Comparison of ENCODE assay signal across 10 cellular contexts in the genomic region with DNA sequence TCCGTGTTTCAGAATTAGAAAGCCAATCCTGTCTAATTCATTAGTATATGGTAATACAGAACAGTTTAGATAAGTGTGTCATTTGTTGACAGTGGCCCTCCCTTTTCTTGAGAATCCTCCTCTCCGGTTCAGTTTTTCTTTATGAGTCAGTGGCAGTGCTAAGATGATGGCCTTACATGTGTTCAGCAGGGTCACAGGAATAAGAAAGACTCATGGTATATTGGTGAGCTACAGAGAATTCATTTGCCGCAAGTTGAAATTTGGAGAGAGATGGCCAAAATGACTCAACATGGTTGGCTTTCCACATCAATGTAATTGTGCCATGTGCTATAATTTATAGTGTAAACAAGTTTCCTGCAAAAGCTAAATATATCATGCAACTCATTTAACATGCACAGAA.
"Had no signal": no experiment of that assay in that cellular context is flagged by ENCODE, and none has a peak within 500 bp of the region (broad histone marks: within the 10 kb centered on the region; RNA-seq: fewer than 3 reads in every experiment).

No MANE protein-coding gene starts in this region.

- H3K27ac ChIP-seq: ascending aorta, esophagus squamous epithelium, hepatocyte, uterus had no signal

- H3K36me3 ChIP-seq: ascending aorta, esophagus squamous epithelium, uterus had no signal

- H2AFZ ChIP-seq: hepatocyte had no signal

- H3K9me3 ChIP-seq: ascending aorta, esophagus squamous epithelium, uterus had no signal

- H3K4me3 ChIP-seq: ascending aorta, esophagus squamous epithelium, hepatocyte, uterus had no signal

- H3K27me3 ChIP-seq: ascending aorta, esophagus squamous epithelium, hepatocyte, uterus had no signal

- DNase-seq: activated CD8-positive, alpha-beta memory T cell treated with anti-CD3 and anti-CD28 coated beads, Interleukin-2, amount 10 ng/mL, durations not matched to agents 7 days and 5 days; activated T-cell treated with anti-CD3 and anti-CD28 coated beads, Interleukin-2, amount 50 U/mL, for 48 hours; esophagus squamous epithelium; kidney glomerular epithelial cell; stimulated activated CD4-positive, alpha-beta T cell treated with anti-CD3 and anti-CD28 coated beads, Interleukin-4, amount 100 ng/mL, for 1 hour; stimulated activated CD8-positive, alpha-beta memory T cell treated with anti-CD3 and anti-CD28 coated beads, Interleukin-4, amount 100 ng/mL, for 48 hours; stimulated activated naive CD8-positive, alpha-beta T cell treated with anti-CD3 and anti-CD28 coated beads, Interleukin-15, amount 100 ng/mL, for 72 hours; uterus had no signal

- H3K4me1 ChIP-seq: ascending aorta, esophagus squamous epithelium, uterus had no signal

- H3K4me2 ChIP-seq: hepatocyte had no signal

- H3K79me2 ChIP-seq: hepatocyte had no signal
